10 cellular contexts compared by ENCODE assay signal in genomic region chr3:52226229-52226817, GRCh38. TPM values are rescaled to one million over a fixed set of nuclear protein-coding genes. Genes with fewer than 3 reads are reported as not detected.
A peak's percentile ranks its signal among the peaks of the same experiment; 100 is the strongest.
DNase-seq lines count a peak whose midpoint lies in the region; ATAC-seq, FAIRE-seq and TF ChIP-seq lines count a peak whose summit lies in the region.
"Had no signal": no experiment of that assay in that cellular context is flagged by ENCODE, and none has a peak within 500 bp of the region (broad histone marks: within the 10 kb centered on the region; RNA-seq: fewer than 3 reads in every experiment).

No MANE protein-coding gene starts in this region.

- POLR2A ChIA-PET in PC-3 (lab: Charles Lee; ENCODE audit: unreplicated experiment), result no interaction called here

- intact Hi-C loops in PC-3 (cut with micrococcal nuclease), result no loop called here

- no peak overlapping the region for H3K9ac ChIP-seq in PC-3 (ENCODE audit: low read length)

- no peak overlapping the region for H3K4me2 ChIP-seq in PC-3 (ENCODE audit: low read length)

- peak; percentile 77 for FAIRE-seq in GM12892 (lab: Jason Lieb, UNC)
- FAIRE-seq: pancreas had no signal

- H3K4me3 Mint-ChIP-seq in memory B cell, result peak overlapping the region; percentile 93

- H3K36me3 ChIP-seq in PC-3 (ENCODE audit: low read depth, low read length), result peaks cover 26% of the 10 kb centered on the region

- peaks cover 36% of the 10 kb centered on the region for H3K36me3 Mint-ChIP-seq in memory B cell

- H3K27ac Mint-ChIP-seq in memory B cell, result peak overlapping the region; percentile 94

- H3K4me3 ChIP-seq in PC-3 (ENCODE audit: low read length), result no peak overlapping the region
- H3K4me3 ChIP-seq: pancreas had no signal

- no peaks in the 10 kb centered on the region for H3F3A ChIP-seq in PC-3 (ENCODE audit: low read length, unreplicated experiment)

- H3K79me2 ChIP-seq in PC-3 (ENCODE audit: low read length), result no peaks in the 10 kb centered on the region

- H2AFZ ChIP-seq in PC-3 (ENCODE audit: low read length), result no peak overlapping the region

- H3K4me1 ChIP-seq in PC-3 (ENCODE audit: insufficient read depth, low read length), result no peaks in the 10 kb centered on the region
- H3K4me1 ChIP-seq: pancreas had no signal

- H3K9me3 Mint-ChIP-seq in memory B cell, result no peaks in the 10 kb centered on the region

- TF ChIP-seq POLR2A in GM12892 (IDR thresholded peaks at IDR 0.05; ENCODE audit: low read depth, low read length), result no peak

- H3K27me3 Mint-ChIP-seq in memory B cell, result no peaks in the 10 kb centered on the region

- ATAC-seq in GM21423 (IDR thresholded peaks at IDR 0.05; ENCODE audit: unreplicated experiment), result peak; percentile 16
- peak; percentile 7; the same call in 1 of the 2 replicates for ATAC-seq in PC-3
- no peak for ATAC-seq in memory B cell (ENCODE audit: low read depth)

- H3K27ac ChIP-seq in PC-3 (ENCODE audit: low read length), result no peak overlapping the region
- H3K27ac ChIP-seq: pancreas had no signal

- H3K9me2 ChIP-seq in PC-3 (replicated peaks; ENCODE audit: low read length), result no peaks in the 10 kb centered on the region

- no peaks in the 10 kb centered on the region for H3K9me3 ChIP-seq in PC-3 (ENCODE audit: low read length)
- H3K9me3 ChIP-seq: pancreas had no signal

- peaks cover 48% of the 10 kb centered on the region for H3K4me1 Mint-ChIP-seq in memory B cell

- TF ChIP-seq CTCF in PC-3 (conservative IDR thresholded peaks at IDR 0.05; ENCODE audit: low read depth, low read length), result no peak

- BruUV-seq in PC-3 (replicated peaks; lab: Mats Ljungman, UMichigan), result no TSS peak

- no peak for DNase-seq in GM12892 (ENCODE audit: insufficient read length)
- no peak for DNase-seq in PC-3
- no peak for DNase-seq in memory B cell (ENCODE audit: low spot score in 2 of 2)
- no peak for DNase-seq in NCI-H146 treated with DMSO at 0.1 percent for 48 hours (lab: John Stamatoyannopoulos, UW; ENCODE audit: unreplicated experiment)
- no peak for DNase-seq in HuH-7.5 (ENCODE audit: low spot score)
- no peak for DNase-seq in activated CD4-positive, CD25-positive, alpha-beta regulatory T cell treated with anti-CD3 and anti-CD28 coated beads, Interleukin-2, amount 50 U/mL, for 72 hours
- DNase-seq: NCI-H226 had no signal

- CTCF ChIA-PET in PC-3 (lab: Charles Lee), result no interaction called here

- H3K27me3 ChIP-seq in PC-3 (ENCODE audit: low read length), result no peaks in the 10 kb centered on the region
- H3K27me3 ChIP-seq: pancreas had no signal

- no peaks in the 10 kb centered on the region for H4K20me1 ChIP-seq in PC-3 (ENCODE audit: low read length)

RNA-seq across cellular contexts. Expression of gene TLR9, which starts 0.9 kb away (rescaled TPM):
- polyA plus RNA-seq in GM12892 (2012; ENCODE audit: missing spikeins), result 0.30 TPM
- not detected in 2 replicates for total RNA-seq in PC-3 (2014; rRNA removed)
- total RNA-seq: HT1080 had no signal

RNA-seq across cellular contexts. Expression of gene TWF2, which starts 12.6 kb away (rescaled TPM):
- polyA plus RNA-seq in GM12892 (2012; ENCODE audit: missing spikeins), result 26.4 TPM
- 147 and 166 TPM in 2 replicates for total RNA-seq in PC-3 (2014; rRNA removed)

RNA-seq across cellular contexts. Expression of gene PPM1M, which starts 19.2 kb away (rescaled TPM):
- 24.1 TPM for polyA plus RNA-seq in GM12892 (2012; ENCODE audit: missing spikeins)
- 8.5 and 12.4 TPM in 2 replicates for total RNA-seq in PC-3 (2014; rRNA removed)

RNA-seq across cellular contexts. Expression of gene ALAS1, which starts 28.4 kb away (rescaled TPM):
- 58.3 TPM for polyA plus RNA-seq in GM12892 (2012; ENCODE audit: missing spikeins)
- total RNA-seq in PC-3 (2014; rRNA removed), result 63.5 and 69.5 TPM in 2 replicates

RNA-seq across cellular contexts. Expression of gene WDR82, which starts 52.1 kb away (rescaled TPM):
- 34.7 TPM for polyA plus RNA-seq in GM12892 (2012; ENCODE audit: missing spikeins)
- total RNA-seq in PC-3 (2014; rRNA removed), result 56.2 and 56.4 TPM in 2 replicates
